In the genomic region with DNA sequence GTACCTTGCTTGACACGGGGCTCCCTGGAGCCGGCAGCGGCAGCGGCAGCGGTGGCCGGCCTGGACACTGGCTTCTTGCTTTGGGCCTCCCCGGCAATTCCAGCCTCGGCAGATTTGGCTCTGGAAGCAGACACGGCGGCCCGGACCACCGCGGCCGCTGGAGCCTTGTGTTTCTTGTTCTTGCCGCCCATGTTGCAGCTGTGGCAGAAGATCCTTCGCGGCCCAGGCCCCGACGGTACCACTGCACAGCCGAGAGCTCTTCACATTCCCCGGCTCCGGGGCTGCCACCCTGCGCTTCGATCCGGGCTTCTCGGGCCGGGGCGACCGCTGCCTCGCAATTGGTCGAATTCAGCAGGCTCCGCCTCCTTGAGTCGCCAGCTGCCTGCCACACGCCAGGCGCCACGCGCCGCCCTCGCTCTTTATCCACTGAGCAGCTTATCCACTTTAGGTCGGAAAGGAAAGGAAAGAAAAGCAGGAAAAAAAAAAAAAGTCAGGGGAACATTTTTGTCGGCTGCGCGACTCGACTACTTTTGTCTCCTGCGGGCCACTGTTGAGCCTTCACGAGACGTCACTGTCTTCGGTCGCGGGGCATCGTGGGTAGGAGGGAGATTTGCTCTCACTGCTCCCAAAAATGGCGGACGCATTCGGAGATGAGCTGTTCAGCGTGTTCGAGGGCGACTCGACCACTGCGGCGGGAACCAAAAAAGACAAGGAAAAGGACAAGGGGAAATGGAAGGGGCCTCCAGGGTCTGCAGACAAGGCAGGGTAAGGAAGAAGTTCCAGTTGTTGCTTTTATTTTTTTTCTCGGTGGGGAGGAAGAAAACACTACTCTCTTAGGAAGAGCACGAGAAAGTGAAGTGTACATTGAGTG, we compare ENCODE assay signal across 1 cellular context.
TF ChIP-seq lines count a peak whose summit lies in the region.

A gene with protein sequence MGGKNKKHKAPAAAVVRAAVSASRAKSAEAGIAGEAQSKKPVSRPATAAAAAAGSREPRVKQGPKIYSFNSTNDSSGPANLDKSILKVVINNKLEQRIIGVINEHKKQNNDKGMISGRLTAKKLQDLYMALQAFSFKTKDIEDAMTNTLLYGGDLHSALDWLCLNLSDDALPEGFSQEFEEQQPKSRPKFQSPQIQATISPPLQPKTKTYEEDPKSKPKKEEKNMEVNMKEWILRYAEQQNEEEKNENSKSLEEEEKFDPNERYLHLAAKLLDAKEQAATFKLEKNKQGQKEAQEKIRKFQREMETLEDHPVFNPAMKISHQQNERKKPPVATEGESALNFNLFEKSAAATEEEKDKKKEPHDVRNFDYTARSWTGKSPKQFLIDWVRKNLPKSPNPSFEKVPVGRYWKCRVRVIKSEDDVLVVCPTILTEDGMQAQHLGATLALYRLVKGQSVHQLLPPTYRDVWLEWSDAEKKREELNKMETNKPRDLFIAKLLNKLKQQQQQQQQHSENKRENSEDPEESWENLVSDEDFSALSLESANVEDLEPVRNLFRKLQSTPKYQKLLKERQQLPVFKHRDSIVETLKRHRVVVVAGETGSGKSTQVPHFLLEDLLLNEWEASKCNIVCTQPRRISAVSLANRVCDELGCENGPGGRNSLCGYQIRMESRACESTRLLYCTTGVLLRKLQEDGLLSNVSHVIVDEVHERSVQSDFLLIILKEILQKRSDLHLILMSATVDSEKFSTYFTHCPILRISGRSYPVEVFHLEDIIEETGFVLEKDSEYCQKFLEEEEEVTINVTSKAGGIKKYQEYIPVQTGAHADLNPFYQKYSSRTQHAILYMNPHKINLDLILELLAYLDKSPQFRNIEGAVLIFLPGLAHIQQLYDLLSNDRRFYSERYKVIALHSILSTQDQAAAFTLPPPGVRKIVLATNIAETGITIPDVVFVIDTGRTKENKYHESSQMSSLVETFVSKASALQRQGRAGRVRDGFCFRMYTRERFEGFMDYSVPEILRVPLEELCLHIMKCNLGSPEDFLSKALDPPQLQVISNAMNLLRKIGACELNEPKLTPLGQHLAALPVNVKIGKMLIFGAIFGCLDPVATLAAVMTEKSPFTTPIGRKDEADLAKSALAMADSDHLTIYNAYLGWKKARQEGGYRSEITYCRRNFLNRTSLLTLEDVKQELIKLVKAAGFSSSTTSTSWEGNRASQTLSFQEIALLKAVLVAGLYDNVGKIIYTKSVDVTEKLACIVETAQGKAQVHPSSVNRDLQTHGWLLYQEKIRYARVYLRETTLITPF (N-terminal part only) (minus strand): TSS at position 312 of the 871 bp plus-strand sequence. CDS start 121 bp downstream, at position 191.
MTREX (plus strand) TSS at position 607 of the 871 bp plus-strand sequence; CDS start at position 632, 25 bp downstream.

TF ChIP-seq in HepG2, 621 proteins besides CTCF, POLR2A, EP300 and RAD21 (continued from another document and continues in another):
- TF ChIP-seq TFDP1 (CRISPR knock-in tag; IDR thresholded peaks at IDR 0.05; ENCODE audit: borderline replicate concordance) (peak; percentile 70; the same call in 1 of the 2 replicates), RFXAP (CRISPR knock-in tag; IDR thresholded peaks at IDR 0.05; ENCODE audit: borderline replicate concordance) (peak; percentile 36; the same call in 1 of the 2 replicates), KLF12 (CRISPR knock-in tag; IDR thresholded peaks at IDR 0.05; ENCODE audit: borderline replicate concordance) (peak; percentile 53; the same call in 1 of the 2 replicates), CBX1 (IDR thresholded peaks at IDR 0.05; ENCODE audit: low read depth) (peak; percentile 46), ZNF512B (CRISPR knock-in tag; IDR thresholded peaks at IDR 0.05; ENCODE audit: borderline replicate concordance) (no peak), MYC (CRISPR knock-in tag; IDR thresholded peaks at IDR 0.05; ENCODE audit: borderline replicate concordance) (peak; percentile 75), ZNF230 (CRISPR knock-in tag; IDR thresholded peaks at IDR 0.05) (peak; percentile 49; the same call in 1 of the 2 replicates), STAT5B (CRISPR knock-in tag; IDR thresholded peaks at IDR 0.05) (peak; percentile 60; the same call in 1 of the 2 replicates), MED13 (CRISPR knock-in tag; IDR thresholded peaks at IDR 0.05) (0 out of 2 replicates have a peak, but pooled peaks have one; percentile 31), SP1 (IDR thresholded peaks at IDR 0.05) (no peak), SP1 (CRISPR knock-in tag; IDR thresholded peaks at IDR 0.05) (peak; percentile 13; the same call in 1 of the 2 replicates), MEF2D (CRISPR knock-in tag; IDR thresholded peaks at IDR 0.05) (peak; percentile 23; the same call in 1 of the 2 replicates), KAT2B (IDR thresholded peaks at IDR 0.05; ENCODE audit: borderline replicate concordance, low read depth, low read length) (no peak), ZBTB4 (CRISPR knock-in tag; IDR thresholded peaks at IDR 0.05; ENCODE audit: borderline replicate concordance) (0 out of 2 replicates have a peak, but pooled peaks have one; percentile 38), PCBP1 (IDR thresholded peaks at IDR 0.05; ENCODE audit: borderline replicate concordance, low read depth, low read length) (0 out of 2 replicates have a peak, but pooled peaks have one; percentile 27), ZNF33B (CRISPR knock-in tag; IDR thresholded peaks at IDR 0.05) (peak; percentile 16; the same call in 1 of the 2 replicates), ZBTB42 (CRISPR knock-in tag; IDR thresholded peaks at IDR 0.05) (no peak; the same call in 1 of the 2 replicates), KMT2A (CRISPR knock-in tag; IDR thresholded peaks at IDR 0.05) (peak; percentile 95)
- TF ChIP-seq, protein P1, sequence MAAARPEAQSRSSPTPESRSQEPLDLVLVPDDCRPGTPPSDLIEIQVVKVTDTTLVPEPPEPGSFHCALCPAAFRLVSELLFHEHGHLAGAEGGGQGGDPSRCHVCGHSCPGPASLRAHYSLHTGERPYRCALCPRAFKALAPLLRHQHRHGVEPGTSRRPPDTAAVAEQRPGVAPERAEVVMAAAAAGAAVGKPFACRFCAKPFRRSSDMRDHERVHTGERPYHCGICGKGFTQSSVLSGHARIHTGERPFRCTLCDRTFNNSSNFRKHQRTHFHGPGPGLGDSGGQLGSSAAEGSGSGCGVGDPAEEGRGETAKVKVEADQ (CRISPR knock-in tag; IDR thresholded peaks at IDR 0.05; ENCODE audit: borderline replicate concordance), result peak; percentile 73; the same call in 1 of the 2 replicates
- TF ChIP-seq, protein P2, sequence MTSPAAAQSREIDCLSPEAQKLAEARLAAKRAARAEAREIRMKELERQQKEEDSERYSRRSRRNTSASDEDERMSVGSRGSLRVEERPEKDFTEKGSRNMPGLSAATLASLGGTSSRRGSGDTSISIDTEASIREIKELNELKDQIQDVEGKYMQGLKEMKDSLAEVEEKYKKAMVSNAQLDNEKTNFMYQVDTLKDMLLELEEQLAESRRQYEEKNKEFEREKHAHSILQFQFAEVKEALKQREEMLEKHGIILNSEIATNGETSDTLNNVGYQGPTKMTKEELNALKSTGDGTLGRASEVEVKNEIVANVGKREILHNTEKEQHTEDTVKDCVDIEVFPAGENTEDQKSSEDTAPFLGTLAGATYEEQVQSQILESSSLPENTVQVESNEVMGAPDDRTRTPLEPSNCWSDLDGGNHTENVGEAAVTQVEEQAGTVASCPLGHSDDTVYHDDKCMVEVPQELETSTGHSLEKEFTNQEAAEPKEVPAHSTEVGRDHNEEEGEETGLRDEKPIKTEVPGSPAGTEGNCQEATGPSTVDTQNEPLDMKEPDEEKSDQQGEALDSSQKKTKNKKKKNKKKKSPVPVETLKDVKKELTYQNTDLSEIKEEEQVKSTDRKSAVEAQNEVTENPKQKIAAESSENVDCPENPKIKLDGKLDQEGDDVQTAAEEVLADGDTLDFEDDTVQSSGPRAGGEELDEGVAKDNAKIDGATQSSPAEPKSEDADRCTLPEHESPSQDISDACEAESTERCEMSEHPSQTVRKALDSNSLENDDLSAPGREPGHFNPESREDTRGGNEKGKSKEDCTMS (CRISPR knock-in tag; conservative IDR thresholded peaks at IDR 0.05), result no peak
- TF ChIP-seq, protein P3, sequence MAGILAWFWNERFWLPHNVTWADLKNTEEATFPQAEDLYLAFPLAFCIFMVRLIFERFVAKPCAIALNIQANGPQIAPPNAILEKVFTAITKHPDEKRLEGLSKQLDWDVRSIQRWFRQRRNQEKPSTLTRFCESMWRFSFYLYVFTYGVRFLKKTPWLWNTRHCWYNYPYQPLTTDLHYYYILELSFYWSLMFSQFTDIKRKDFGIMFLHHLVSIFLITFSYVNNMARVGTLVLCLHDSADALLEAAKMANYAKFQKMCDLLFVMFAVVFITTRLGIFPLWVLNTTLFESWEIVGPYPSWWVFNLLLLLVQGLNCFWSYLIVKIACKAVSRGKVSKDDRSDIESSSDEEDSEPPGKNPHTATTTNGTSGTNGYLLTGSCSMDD (CRISPR knock-in tag; IDR thresholded peaks at IDR 0.05), result peak; percentile 66; the same call in 1 of the 2 replicates
